1 cellular context compared by ENCODE assay signal in genomic region chr10:88731296-88731695, GRCh38.
TF ChIP-seq lines count a peak whose summit lies in the region.

No MANE protein-coding gene starts in this region.

TF ChIP-seq in GM23338, 12 proteins besides CTCF, POLR2A, EP300 and RAD21 (continued from another document):
- TF ChIP-seq, protein P1, sequence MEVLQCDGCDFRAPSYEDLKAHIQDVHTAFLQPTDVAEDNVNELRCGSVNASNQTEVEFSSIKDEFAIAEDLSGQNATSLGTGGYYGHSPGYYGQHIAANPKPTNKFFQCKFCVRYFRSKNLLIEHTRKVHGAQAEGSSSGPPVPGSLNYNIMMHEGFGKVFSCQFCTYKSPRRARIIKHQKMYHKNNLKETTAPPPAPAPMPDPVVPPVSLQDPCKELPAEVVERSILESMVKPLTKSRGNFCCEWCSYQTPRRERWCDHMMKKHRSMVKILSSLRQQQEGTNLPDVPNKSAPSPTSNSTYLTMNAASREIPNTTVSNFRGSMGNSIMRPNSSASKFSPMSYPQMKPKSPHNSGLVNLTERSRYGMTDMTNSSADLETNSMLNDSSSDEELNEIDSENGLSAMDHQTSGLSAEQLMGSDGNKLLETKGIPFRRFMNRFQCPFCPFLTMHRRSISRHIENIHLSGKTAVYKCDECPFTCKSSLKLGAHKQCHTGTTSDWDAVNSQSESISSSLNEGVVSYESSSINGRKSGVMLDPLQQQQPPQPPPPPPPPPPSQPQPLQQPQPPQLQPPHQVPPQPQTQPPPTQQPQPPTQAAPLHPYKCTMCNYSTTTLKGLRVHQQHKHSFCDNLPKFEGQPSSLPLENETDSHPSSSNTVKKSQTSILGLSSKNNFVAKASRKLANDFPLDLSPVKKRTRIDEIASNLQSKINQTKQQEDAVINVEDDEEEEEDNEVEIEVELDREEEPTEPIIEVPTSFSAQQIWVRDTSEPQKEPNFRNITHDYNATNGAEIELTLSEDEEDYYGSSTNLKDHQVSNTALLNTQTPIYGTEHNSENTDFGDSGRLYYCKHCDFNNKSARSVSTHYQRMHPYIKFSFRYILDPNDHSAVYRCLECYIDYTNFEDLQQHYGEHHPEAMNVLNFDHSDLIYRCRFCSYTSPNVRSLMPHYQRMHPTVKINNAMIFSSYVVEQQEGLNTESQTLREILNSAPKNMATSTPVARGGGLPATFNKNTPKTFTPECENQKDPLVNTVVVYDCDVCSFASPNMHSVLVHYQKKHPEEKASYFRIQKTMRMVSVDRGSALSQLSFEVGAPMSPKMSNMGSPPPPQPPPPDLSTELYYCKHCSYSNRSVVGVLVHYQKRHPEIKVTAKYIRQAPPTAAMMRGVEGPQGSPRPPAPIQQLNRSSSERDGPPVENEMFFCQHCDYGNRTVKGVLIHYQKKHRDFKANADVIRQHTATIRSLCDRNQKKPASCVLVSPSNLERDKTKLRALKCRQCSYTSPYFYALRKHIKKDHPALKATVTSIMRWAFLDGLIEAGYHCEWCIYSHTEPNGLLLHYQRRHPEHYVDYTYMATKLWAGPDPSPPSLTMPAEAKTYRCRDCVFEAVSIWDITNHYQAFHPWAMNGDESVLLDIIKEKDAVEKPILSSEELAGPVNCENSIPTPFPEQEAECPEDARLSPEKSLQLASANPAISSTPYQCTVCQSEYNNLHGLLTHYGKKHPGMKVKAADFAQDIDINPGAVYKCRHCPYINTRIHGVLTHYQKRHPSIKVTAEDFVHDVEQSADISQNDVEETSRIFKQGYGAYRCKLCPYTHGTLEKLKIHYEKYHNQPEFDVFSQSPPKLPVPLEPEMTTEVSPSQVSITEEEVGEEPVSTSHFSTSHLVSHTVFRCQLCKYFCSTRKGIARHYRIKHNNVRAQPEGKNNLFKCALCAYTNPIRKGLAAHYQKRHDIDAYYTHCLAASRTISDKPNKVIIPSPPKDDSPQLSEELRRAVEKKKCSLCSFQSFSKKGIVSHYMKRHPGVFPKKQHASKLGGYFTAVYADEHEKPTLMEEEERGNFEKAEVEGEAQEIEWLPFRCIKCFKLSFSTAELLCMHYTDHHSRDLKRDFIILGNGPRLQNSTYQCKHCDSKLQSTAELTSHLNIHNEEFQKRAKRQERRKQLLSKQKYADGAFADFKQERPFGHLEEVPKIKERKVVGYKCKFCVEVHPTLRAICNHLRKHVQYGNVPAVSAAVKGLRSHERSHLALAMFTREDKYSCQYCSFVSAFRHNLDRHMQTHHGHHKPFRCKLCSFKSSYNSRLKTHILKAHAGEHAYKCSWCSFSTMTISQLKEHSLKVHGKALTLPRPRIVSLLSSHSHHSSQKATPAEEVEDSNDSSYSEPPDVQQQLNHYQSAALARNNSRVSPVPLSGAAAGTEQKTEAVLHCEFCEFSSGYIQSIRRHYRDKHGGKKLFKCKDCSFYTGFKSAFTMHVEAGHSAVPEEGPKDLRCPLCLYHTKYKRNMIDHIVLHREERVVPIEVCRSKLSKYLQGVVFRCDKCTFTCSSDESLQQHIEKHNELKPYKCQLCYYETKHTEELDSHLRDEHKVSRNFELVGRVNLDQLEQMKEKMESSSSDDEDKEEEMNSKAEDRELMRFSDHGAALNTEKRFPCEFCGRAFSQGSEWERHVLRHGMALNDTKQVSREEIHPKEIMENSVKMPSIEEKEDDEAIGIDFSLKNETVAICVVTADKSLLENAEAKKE (CRISPR knock-in tag; IDR thresholded peaks at IDR 0.05): no peak
- TF ChIP-seq STAT1 (IDR thresholded peaks at IDR 0.05; ENCODE audit: unreplicated experiment) (no peak), ZNF331 (CRISPR knock-in tag; IDR thresholded peaks at IDR 0.05; ENCODE audit: low read depth) (no peak), EZH2 (IDR thresholded peaks at IDR 0.05; ENCODE audit: low read depth, unreplicated experiment) (no peak), JUNB (IDR thresholded peaks at IDR 0.05; ENCODE audit: unreplicated experiment) (no peak)
- TF ChIP-seq, protein P2, sequence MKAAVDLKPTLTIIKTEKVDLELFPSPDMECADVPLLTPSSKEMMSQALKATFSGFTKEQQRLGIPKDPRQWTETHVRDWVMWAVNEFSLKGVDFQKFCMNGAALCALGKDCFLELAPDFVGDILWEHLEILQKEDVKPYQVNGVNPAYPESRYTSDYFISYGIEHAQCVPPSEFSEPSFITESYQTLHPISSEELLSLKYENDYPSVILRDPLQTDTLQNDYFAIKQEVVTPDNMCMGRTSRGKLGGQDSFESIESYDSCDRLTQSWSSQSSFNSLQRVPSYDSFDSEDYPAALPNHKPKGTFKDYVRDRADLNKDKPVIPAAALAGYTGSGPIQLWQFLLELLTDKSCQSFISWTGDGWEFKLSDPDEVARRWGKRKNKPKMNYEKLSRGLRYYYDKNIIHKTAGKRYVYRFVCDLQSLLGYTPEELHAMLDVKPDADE (IDR thresholded peaks at IDR 0.05): no peak
